ENCODE assay signal across 23 cellular contexts in genomic region chr15:78950343-78950742, GRCh38. TPM values are rescaled to one million over a fixed set of nuclear protein-coding genes. Genes with fewer than 3 reads are reported as not detected.
DNase-seq lines count a peak whose midpoint lies in the region; ATAC-seq and TF ChIP-seq lines count a peak whose summit lies in the region.
"Had no signal": no experiment of that assay in that cellular context is flagged by ENCODE, and none has a peak within 500 bp of the region (broad histone marks: within the 10 kb centered on the region; RNA-seq: fewer than 3 reads in every experiment).

No MANE protein-coding gene starts in this region.

- no peaks in the 10 kb centered on the region for H3K27me3 ChIP-seq in body of pancreas
- H3K27me3 ChIP-seq in right lobe of liver, result no peaks in the 10 kb centered on the region
- no peaks in the 10 kb centered on the region for H3K27me3 ChIP-seq in stomach
- H3K27me3 ChIP-seq: dorsolateral prefrontal cortex had no signal

- intact Hi-C loops in Right ventricle myocardium superior (cut with DNase I) (no loop called here), cardiac septum (cut with DNase I) (no loop called here), body of pancreas (cut with DNase I) (no loop called here), right lobe of liver (cut with DNase I) (no loop called here), stomach (cut with DNase I; ENCODE audit: low total_unique reads) (no loop called here)

- ATAC-seq in Right ventricle myocardium superior (ENCODE audit: poor library complexity), result peak; percentile 28
- peak; percentile 37 for ATAC-seq in body of pancreas
- peak; percentile 65 to 78 (median 72) for ATAC-seq in right lobe of liver
- ATAC-seq in HG03039 (IDR thresholded peaks at IDR 0.05; ENCODE audit: unreplicated experiment), result no peak
- ATAC-seq in HG03521 (IDR thresholded peaks at IDR 0.05; ENCODE audit: unreplicated experiment), result no peak
- ATAC-seq: stimulated activated memory B cell treated with anti-CD40 and anti-IgM and Interleukin-4, amounts not matched to agents 10 μg/mL and 1 μg/mL and 100 μg/mL, for 72 hours had no signal

- peaks cover 45% of the 10 kb centered on the region for H3K4me1 ChIP-seq in body of pancreas
- peaks cover 0 to 49% (median 22%) of the 10 kb centered on the region in 4 donors for H3K4me1 ChIP-seq in right lobe of liver
- H3K4me1 ChIP-seq in stomach, result peaks cover 24 to 41% (median 39%) of the 10 kb centered on the region in 4 donors

- TF ChIP-seq POLR2A in body of pancreas (IDR thresholded peaks at IDR 0.05), result no peak
- peak; percentile 13 for TF ChIP-seq POLR2A in right lobe of liver (IDR thresholded peaks at IDR 0.05)
- no peak for TF ChIP-seq POLR2A in stomach (IDR thresholded peaks at IDR 0.05)

- TF ChIP-seq CTCF in body of pancreas (IDR thresholded peaks at IDR 0.05) (no peak), right lobe of liver (IDR thresholded peaks at IDR 0.05) (no peak), stomach (IDR thresholded peaks at IDR 0.05) (no peak)

- H3K36me3 ChIP-seq in body of pancreas (replicated peaks in 1 of 2; ENCODE audit: insufficient read depth in 1 of 2, low read depth in 2 of 2), result no peaks in the 10 kb centered on the region
- no peaks in the 10 kb centered on the region for H3K36me3 ChIP-seq in right lobe of liver
- no peaks in the 10 kb centered on the region for H3K36me3 ChIP-seq in stomach

- TF ChIP-seq EP300 in stomach (IDR thresholded peaks at IDR 0.05), result no peak

- WGBS in body of pancreas, 2 donors, result 51 to 54% methylated on average over 9 of the region's 9 CpGs
- WGBS in right lobe of liver (ENCODE audit: insufficient coverage, low coverage, low lambda C conversion rate, missing lambda C conversion rate), result 28% methylated on average over 9 of the region's 9 CpGs
- 44 to 73% (median 54%) methylated on average over 9 of the region's 9 CpGs for WGBS in stomach, 5 donors

- H3K4me3 ChIP-seq in body of pancreas (no peak overlapping the region), right lobe of liver (peak overlapping the region in 1 of 3 donors; percentile 5), stomach (no peak overlapping the region)
- H3K4me3 ChIP-seq: dorsolateral prefrontal cortex had no signal

- DNase-seq in Right ventricle myocardium superior (no peak), cardiac septum (ENCODE audit: low spot score) (no peak), body of pancreas (peak in 3 of 4 donors; percentile 25 to 46 (median 35)), right lobe of liver (peak in 2 of 3 donors; percentile 77 to 84), stomach (peak; percentile 47), GOT3 (lab: John Stamatoyannopoulos, UW) (no peak)
- DNase-seq: activated CD4-positive, alpha-beta memory T cell treated with anti-CD3 and anti-CD28 coated beads, Interleukin-2, amount 10 ng/mL, durations not matched to agents 7 days and 5 days; activated CD8-positive, alpha-beta memory T cell treated with anti-CD3 and anti-CD28 coated beads, Interleukin-2, amount 50 U/mL, for 4 hours; activated naive CD4-positive, alpha-beta T cell treated with Interleukin-2 at 50 U/mL for 16 hours; CD4-positive, alpha-beta T cell; cerebellar nuclear complex; dorsolateral prefrontal cortex; EL; foreskin melanocyte; naive B cell; NCI-H1930; NK-92 treated with Interleukin-12 subunit alpha and Interleukin-12 subunit beta, amount 100 ng/mL, for 24 hours; SHP77; substantia nigra had no signal

- H3K9me3 ChIP-seq in body of pancreas (no peaks in the 10 kb centered on the region), right lobe of liver (no peaks in the 10 kb centered on the region), stomach (no peaks in the 10 kb centered on the region)

- H3K27ac ChIP-seq in body of pancreas (peak overlapping the region in 3 of 4 donors; percentile 73 to 87 (median 78)), right lobe of liver (peak overlapping the region; percentile 70 to 96 (median 95)), stomach (peak overlapping the region; percentile 69 to 87 (median 84))
- H3K27ac ChIP-seq: KMS-11 had no signal

RNA-seq across cellular contexts. Expression of gene CTSH, which starts 5.5 kb away (rescaled TPM):
- 68.4 TPM for total RNA-seq in Right ventricle myocardium superior
- 38.8 TPM for total RNA-seq in cardiac septum
- total RNA-seq in body of pancreas, result 100 to 1,000 TPM; 107 to 145 TPM
- 100 to 1,000 TPM in 2 of 6 experiments, 10 to 100 TPM in 4; 32.0 to 183 (median 98.1) TPM for total RNA-seq in right lobe of liver
- total RNA-seq in stomach, result 100 to 1,000 TPM; 173 to 386 (median 309) TPM
- polyA plus RNA-seq in stomach, result 100 to 1,000 TPM in 2 of 3 donors, 10 to 100 TPM in 1; 79.3 to 193 (median 125) TPM

Comparison
In these comparisons a context has a peak if more than half of its experiments do, and no peak if none do; other contexts are left out.
1. ATAC-seq: peak in Right ventricle myocardium superior (single experiment), body of pancreas (single experiment) and right lobe of liver (4 of 4); none in HG03039 (single experiment) and HG03521 (single experiment).
2. DNase-seq: peak in body of pancreas (3 of 4), right lobe of liver (2 of 3) and stomach (single experiment); none in Right ventricle myocardium superior (single experiment), cardiac septum (single experiment) and GOT3 (single experiment).
3. Peak in every context shown above with its lines, with median percentiles within 50 percentile points of each other: H3K27ac ChIP-seq.